8 cellular contexts compared by ENCODE assay signal in the genomic region with DNA sequence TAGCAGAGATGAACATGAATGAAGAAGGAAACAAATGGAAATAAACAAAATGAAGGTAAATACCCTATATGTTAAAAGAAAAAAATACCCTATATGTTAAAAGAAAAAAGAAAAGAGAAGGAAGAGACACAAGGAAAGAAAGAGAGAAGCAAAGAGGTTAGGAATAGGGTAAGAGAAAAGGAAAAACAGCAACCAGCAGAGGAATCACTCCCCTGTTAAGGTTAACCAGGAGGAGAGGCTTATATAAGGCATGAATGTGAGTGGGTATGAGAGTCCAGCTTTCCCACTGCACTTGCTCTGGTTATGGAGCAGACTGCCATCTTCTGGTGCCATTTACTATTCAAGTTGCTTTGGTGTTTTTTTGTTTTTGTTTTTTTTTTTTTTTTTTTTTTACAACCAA. TPM values are rescaled to one million over a fixed set of nuclear protein-coding genes. Genes with fewer than 3 reads are reported as not detected.
A peak's percentile ranks its signal among the peaks of the same experiment; 100 is the strongest.
DNase-seq lines count a peak whose midpoint lies in the region; ATAC-seq and TF ChIP-seq lines count a peak whose summit lies in the region.

No MANE protein-coding gene starts in this region.

- peaks cover 0 to 3% of the 10 kb centered on the region in 2 donors for H3K4me1 ChIP-seq in esophagus (ENCODE audit: control insufficient read depth in 2 of 2, insufficient read depth in 2 of 2, low read length in 1 of 2)
- peaks cover 26 to 29% of the 10 kb centered on the region in 2 donors for H3K4me1 ChIP-seq in gastrocnemius medialis

- H3K9me3 ChIP-seq in esophagus (ENCODE audit: control insufficient read depth in 2 of 2, insufficient read depth in 1 of 2, low read depth in 1 of 2, low read length in 1 of 2) (no peaks in the 10 kb centered on the region), gastrocnemius medialis (no peaks in the 10 kb centered on the region)

- H3K27ac ChIP-seq in esophagus (ENCODE audit: low read depth in 2 of 2, low read length in 1 of 2), result peak overlapping the region; percentile 85 to 87
- peak overlapping the region; percentile 96 to 99 (median 98) for H3K27ac ChIP-seq in gastrocnemius medialis

- TF ChIP-seq POLR2A in gastrocnemius medialis (IDR thresholded peaks at IDR 0.05) (no peak), lower leg skin (IDR thresholded peaks at IDR 0.05) (no peak)

- DNase-seq in A172 (ENCODE audit: low spot score) (peak; percentile 27), EL (peak; percentile 53), SK-N-DZ (ENCODE audit: low spot score) (peak; percentile 42), gastrocnemius medialis (no peak), cerebellar nuclear complex (lab: John Stamatoyannopoulos, UW) (no peak), lower leg skin (ENCODE audit: low spot score in 2 of 2) (no peak)

- no peak for TF ChIP-seq CTCF in gastrocnemius medialis (IDR thresholded peaks at IDR 0.05 in 4 of 5, conservative IDR thresholded peaks at IDR 0.05 in 1 of 5)
- no peak for TF ChIP-seq CTCF in lower leg skin (IDR thresholded peaks at IDR 0.05)

- in situ Hi-C loops in gastrocnemius medialis (cut with MboI; ENCODE audit: low sequenced_read_pairs in 4 of 4), result loop anchor here (25.0 kb wide), 2 partner anchors 187 to 712 kb away; partner anchors contain the start of genes ABHD4 (in 2 of the 4), CEBPE (in 2 of the 4), CIROP (in 2 of the 4) and DAD1 (in 2 of the 4)

- intact Hi-C loops in gastrocnemius medialis (cut with DNase I; ENCODE audit: low total_unique reads) (loop anchor here (2.0 to 5.0 kb wide), 2 partner anchors 35 to 222 kb away; no protein-coding TSS in a partner anchor), lower leg skin (cut with DNase I; ENCODE audit: low total_unique reads) (no loop called here)

- H3K36me3 ChIP-seq in esophagus (ENCODE audit: control insufficient read depth in 2 of 2, insufficient read depth in 2 of 2, low read length in 1 of 2) (no peaks in the 10 kb centered on the region), gastrocnemius medialis (peaks cover 0 to 33% of the 10 kb centered on the region in 2 donors)

- H3K27me3 ChIP-seq in esophagus (ENCODE audit: control insufficient read depth in 1 of 2, insufficient read depth in 2 of 2, low read length in 2 of 2), result no peaks in the 10 kb centered on the region
- no peaks in the 10 kb centered on the region for H3K27me3 ChIP-seq in gastrocnemius medialis

- no peak for ATAC-seq in gastrocnemius medialis
- ATAC-seq in GM21825 (IDR thresholded peaks at IDR 0.05; ENCODE audit: unreplicated experiment), result no peak

- peak overlapping the region in 1 of 2 donors; percentile 65 for H3K4me3 ChIP-seq in esophagus (ENCODE audit: low read depth in 1 of 2, low read length in 2 of 2)
- H3K4me3 ChIP-seq in gastrocnemius medialis, result no peak overlapping the region
- no peak overlapping the region for H3K4me3 ChIP-seq in lower leg skin (ENCODE audit: low read depth, poor library complexity, severe bottlenecking)

RNA-seq across cellular contexts. Expression of gene PPP1R3E, which starts 3.1 kb away (rescaled TPM):
- total RNA-seq in A172 (2014; rRNA removed; shearing (Covaris generic)), result 1.4 and 1.9 TPM in 2 replicates
- 6.0 and 9.3 TPM in 2 replicates for polyA plus RNA-seq in SK-N-DZ (2014; cell fraction: cytosol; rRNA removed)
- 17.1 and 21.5 TPM in 2 replicates for polyA plus RNA-seq in SK-N-DZ (2014; cell fraction: nucleus; rRNA removed)
- polyA plus RNA-seq in esophagus, result 10 to 100 TPM in 1 of 2 donors, 1 to 10 TPM in 1; 5.2 to 12.7 TPM
- total RNA-seq in gastrocnemius medialis (1 to 10 TPM; 5.9 to 7.9 (median 6.7) TPM), lower leg skin (10 to 100 TPM in 1 of 4 donors, 1 to 10 TPM in 3; 7.9 to 14.4 (median 8.6) TPM)

RNA-seq across cellular contexts. Expression of gene BCL2L2, which starts 7.1 kb away (rescaled TPM):
- 5.8 and 7.6 TPM in 2 replicates for total RNA-seq in A172 (2014; rRNA removed; shearing (Covaris generic))
- 20.5 and 23.3 TPM in 2 replicates for polyA plus RNA-seq in SK-N-DZ (2014; cell fraction: cytosol; rRNA removed)
- 23.9 and 48.5 TPM in 2 replicates for polyA plus RNA-seq in SK-N-DZ (2014; cell fraction: nucleus; rRNA removed)
- polyA plus RNA-seq in esophagus, result 10 to 100 TPM; 28.0 to 35.0 TPM
- total RNA-seq in gastrocnemius medialis (10 to 100 TPM; 13.4 to 24.9 (median 23.8) TPM), lower leg skin (10 to 100 TPM; 41.5 to 72.2 (median 68.3) TPM)

RNA-seq across cellular contexts. Expression of gene HOMEZ, which starts 13.6 kb away (rescaled TPM):
- total RNA-seq in A172 (2014; rRNA removed; shearing (Covaris generic)), result 4.5 and 4.7 TPM in 2 replicates
- 6.4 and 8.3 TPM in 2 replicates for polyA plus RNA-seq in SK-N-DZ (2014; cell fraction: cytosol; rRNA removed)
- 4.6 and 10.0 TPM in 2 replicates for polyA plus RNA-seq in SK-N-DZ (2014; cell fraction: nucleus; rRNA removed)
- 10 to 100 TPM in 1 of 2 donors, 1 to 10 TPM in 1; 8.0 to 16.1 TPM for polyA plus RNA-seq in esophagus
- total RNA-seq in gastrocnemius medialis (1 to 10 TPM; 7.8 to 10.0 (median 8.4) TPM), lower leg skin (1 to 10 TPM; 5.3 to 9.7 (median 8.5) TPM)

RNA-seq across cellular contexts. Expression of gene PABPN1, which starts 21.7 kb away (rescaled TPM):
- total RNA-seq in A172 (2014; rRNA removed; shearing (Covaris generic)), result 66.5 and 85.1 TPM in 2 replicates
- polyA plus RNA-seq in SK-N-DZ (2014; cell fraction: cytosol; rRNA removed), result 142 and 147 TPM in 2 replicates
- 567 and 701 TPM in 2 replicates for polyA plus RNA-seq in SK-N-DZ (2014; cell fraction: nucleus; rRNA removed)
- polyA plus RNA-seq in esophagus, result 100 to 1,000 TPM; 105 to 154 TPM
- 10 to 100 TPM; 15.7 to 32.8 (median 26.6) TPM for total RNA-seq in gastrocnemius medialis
- total RNA-seq in lower leg skin, result 10 to 100 TPM; 25.5 to 65.8 (median 39.9) TPM

RNA-seq across cellular contexts. Expression of gene SLC22A17, which starts 53.1 kb away (rescaled TPM):
- 10.3 and 11.6 TPM in 2 replicates for total RNA-seq in A172 (2014; rRNA removed; shearing (Covaris generic))
- polyA plus RNA-seq in SK-N-DZ (2014; cell fraction: cytosol; rRNA removed), result 23.2 and 28.7 TPM in 2 replicates
- 59.7 and 85.7 TPM in 2 replicates for polyA plus RNA-seq in SK-N-DZ (2014; cell fraction: nucleus; rRNA removed)
- polyA plus RNA-seq in esophagus, result 1 to 10 TPM; 4.7 to 8.3 TPM
- total RNA-seq in gastrocnemius medialis (1 to 10 TPM in 2 of 4 donors, under 1 TPM in 2; 0.68 to 2.7 (median 1.4) TPM), lower leg skin (10 to 100 TPM; 16.1 to 33.0 (median 17.9) TPM)

Comparison
In these comparisons a context has a peak if more than half of its experiments do, and no peak if none do; other contexts are left out.
1. DNase-seq: peak in A172 (single experiment), EL (single experiment) and SK-N-DZ (single experiment); none in gastrocnemius medialis (0 of 2), cerebellar nuclear complex (0 of 2) and lower leg skin (0 of 2).